In the genomic region with DNA sequence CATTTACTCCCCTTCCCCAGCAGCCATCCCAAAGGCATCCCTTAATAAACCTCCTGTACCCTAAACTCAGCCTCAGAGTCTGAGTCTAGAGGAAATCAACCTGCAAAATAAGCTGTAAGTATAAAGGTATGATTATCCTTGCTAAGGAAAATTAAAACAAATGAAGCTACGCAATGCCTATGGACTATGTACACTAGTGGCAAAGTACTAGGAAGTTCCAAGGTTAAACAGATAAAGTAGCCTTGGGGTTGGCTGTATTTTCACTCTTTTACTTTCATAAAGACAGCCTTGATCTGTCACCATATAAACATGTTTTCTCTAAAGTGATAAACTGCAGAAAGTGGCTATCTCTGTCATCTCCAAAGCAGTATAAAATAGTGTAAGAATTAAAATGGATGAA, we compare ENCODE assay signal across 10 cellular contexts. TPM values are rescaled to one million over a fixed set of nuclear protein-coding genes. Genes with fewer than 3 reads are reported as not detected.
"Had no signal": no experiment of that assay in that cellular context is flagged by ENCODE, and none has a peak within 500 bp of the region (broad histone marks: within the 10 kb centered on the region; RNA-seq: fewer than 3 reads in every experiment).

No MANE protein-coding gene starts in this region.

- H3K9ac ChIP-seq: GM23248 had no signal

- DNase-seq: GM23248, GOT3, H7, H9, HFFc6 had no signal

- H3K27ac ChIP-seq: GM23248 had no signal

- ATAC-seq: GM23338, HCT116 had no signal

- FAIRE-seq: H1, H54 had no signal

- H2AFZ ChIP-seq: GM23248, GM23338 had no signal

- H3K4me2 ChIP-seq: GM23338 had no signal

- H3K4me3 ChIP-seq: GM23248, GM23338, HAP-1 had no signal

- H3K9me3 ChIP-seq: HAP-1 had no signal

RNA-seq across cellular contexts. Expression of gene MAP3K15, which starts 35.9 kb away (rescaled TPM):
- total RNA-seq: GM23248 had no signal
- polyA plus RNA-seq: GM23248 had no signal
